23 cellular contexts compared by ENCODE assay signal in the genomic region with DNA sequence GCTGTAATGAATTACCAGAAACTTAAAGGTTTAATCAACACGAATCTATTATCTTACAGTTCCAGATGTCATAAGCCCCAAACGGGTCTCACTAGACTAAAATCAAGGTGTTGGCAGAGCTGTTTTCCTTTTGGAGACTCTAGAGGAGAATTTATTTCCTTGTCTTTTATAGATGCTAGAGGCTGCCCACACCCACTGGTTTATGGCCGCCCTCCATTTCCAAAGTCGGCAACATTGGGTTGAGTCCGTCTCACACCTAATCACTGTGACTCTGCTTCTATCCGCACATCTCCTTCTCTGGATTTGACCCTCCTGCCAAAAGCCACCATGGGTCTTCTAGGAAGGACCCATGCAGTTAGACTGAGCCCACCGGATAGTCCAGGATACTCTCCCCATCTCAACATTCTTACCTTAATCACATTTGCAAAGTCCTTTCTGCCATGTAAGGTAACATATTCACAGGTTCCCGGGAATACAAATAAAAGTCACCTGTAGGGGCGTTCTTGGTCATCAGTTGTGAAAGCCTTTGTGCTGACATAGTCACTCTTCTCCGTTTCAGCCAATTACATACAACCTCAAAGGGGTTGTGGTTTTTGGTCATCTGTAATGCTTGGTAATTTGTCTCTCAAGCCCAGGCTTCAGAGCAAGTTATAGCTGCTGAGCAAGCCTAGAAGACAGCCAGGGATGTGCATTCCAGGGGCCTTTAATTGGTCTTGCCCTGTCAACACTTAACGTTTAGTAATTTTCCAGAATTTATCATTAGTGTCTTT.
A peak's percentile ranks its signal among the peaks of the same experiment; 100 is the strongest.
DNase-seq lines count a peak whose midpoint lies in the region; ATAC-seq and TF ChIP-seq lines count a peak whose summit lies in the region.
"Had no signal": no experiment of that assay in that cellular context is flagged by ENCODE, and none has a peak within 500 bp of the region (broad histone marks: within the 10 kb centered on the region; RNA-seq: fewer than 3 reads in every experiment).

No MANE protein-coding gene starts in this region.

- in situ Hi-C loops in IMR-90 (cut with MboI; ENCODE audit: low sequenced_read_pairs): no loop called here

- H3K9me2 ChIP-seq in OCI-LY7 (ENCODE audit: insufficient read depth, low read length): no peaks in the 10 kb centered on the region

- H3K9ac ChIP-seq in IMR-90 (ENCODE audit: low read depth, low read length) (no peak overlapping the region), mesendoderm (ENCODE audit: low read length) (no peak overlapping the region)

- TF ChIP-seq POLR2A in IMR-90 (IDR thresholded peaks at IDR 0.05; ENCODE audit: low read depth, low read length): no peak

- TF ChIP-seq RAD21 in IMR-90 (IDR thresholded peaks at IDR 0.05; ENCODE audit: low read length): no peak

- H3K36me3 ChIP-seq in IMR-90 (ENCODE audit: control insufficient read depth, insufficient read depth, low read length) (peaks cover 45% of the 10 kb centered on the region), mesendoderm (ENCODE audit: control insufficient read depth, insufficient read depth, low read length) (no peaks in the 10 kb centered on the region), OCI-LY7 (ENCODE audit: insufficient read depth, low read length) (no peaks in the 10 kb centered on the region)
- H3K36me3 ChIP-seq: left lung, neutrophil, uterus had no signal

- H2AFZ ChIP-seq in IMR-90 (replicated peaks; ENCODE audit: low read length, poor library complexity): no peak overlapping the region
- H2AFZ ChIP-seq in OCI-LY7 (ENCODE audit: low read length): no peak overlapping the region

- 0 out of 2 replicates have a peak overlapping the region, but pooled peaks have one; percentile 8 for H3K14ac ChIP-seq in IMR-90 (replicated peaks; ENCODE audit: low read depth, low read length)

- H4K91ac ChIP-seq in IMR-90 (ENCODE audit: insufficient read depth, low read depth, low read length): no peak overlapping the region; the same call in none of the 2 replicates

- H4K5ac ChIP-seq in IMR-90 (ENCODE audit: low read depth, low read length) (peak overlapping the region; percentile 83), mesendoderm (ENCODE audit: low read length) (no peak overlapping the region)

- H3K9me3 ChIP-seq in IMR-90 (ENCODE audit: control insufficient read depth, insufficient read depth, low read length) (no peaks in the 10 kb centered on the region), OCI-LY7 (ENCODE audit: low read length) (no peaks in the 10 kb centered on the region)
- H3K9me3 ChIP-seq: left lung, neutrophil, spleen, uterus had no signal

- H3K27me3 ChIP-seq in IMR-90 (ENCODE audit: control insufficient read depth, insufficient read depth, low read length): no peaks in the 10 kb centered on the region
- no peaks in the 10 kb centered on the region for H3K27me3 ChIP-seq in mesendoderm (ENCODE audit: insufficient read depth, low read length, poor library complexity)
- H3K27me3 ChIP-seq: left lung, spleen, uterus had no signal

- peak overlapping the region; percentile 38; the same call in 1 of the 2 replicates for H2BK20ac ChIP-seq in IMR-90 (ENCODE audit: low read depth, low read length)

- DNase-seq in AG10803 (ENCODE audit: low read depth) (peak; percentile 96), IMR-90 (no peak), amniotic epithelial cell (ENCODE audit: low read depth) (peak; percentile 91), mesendoderm (peak; percentile 66), OCI-LY7 (ENCODE audit: low spot score) (no peak), NCI-H1048 (lab: John Stamatoyannopoulos, UW) (no peak)
- no peak for DNase-seq in central memory CD4-positive, alpha-beta T cell
- DNase-seq: activated CD8-positive, alpha-beta T cell treated with anti-CD3 and anti-CD28 coated beads, Interleukin-2, amount 10 ng/mL, durations not matched to agents 7 days and 5 days; activated naive CD4-positive, alpha-beta T cell treated with anti-CD3 and anti-CD28 coated beads, Interleukin-2, amount 50 U/mL, for 16 hours; activated T-cell treated with anti-CD3 and anti-CD28 coated beads, Interleukin-2, amount 50 U/mL, for 48 hours; KBM-7; left lung; NCI-H1105 treated with DMSO at 0.1 percent for 48 hours; NCI-H2081 treated with DMSO at 0.1 percent for 48 hours; NCI-H526 treated with DMSO at 0.1 percent for 48 hours; OCI-M1; spleen; stimulated activated CD8-positive, alpha-beta memory T cell treated with anti-CD3 and anti-CD28 coated beads, Interleukin-4, amount 100 ng/mL, for 48 hours; T-helper 9 cell; uterus had no signal

- H3K27ac ChIP-seq in IMR-90 (ENCODE audit: insufficient read depth, low read length) (peak overlapping the region; percentile 7; the same call in 1 of the 2 replicates), mesendoderm (ENCODE audit: low read depth, low read length) (no peak overlapping the region), OCI-LY7 (ENCODE audit: low read depth, low read length, poor library complexity, severe bottlenecking) (no peak overlapping the region)
- H3K27ac ChIP-seq: left lung, neutrophil, spleen had no signal

- no peak overlapping the region for H2AK9ac ChIP-seq in IMR-90 (replicated peaks; ENCODE audit: low read depth, low read length, poor library complexity)

- H3K9me1 ChIP-seq in IMR-90 (ENCODE audit: insufficient read depth, low read length): peaks cover 15% of the 10 kb centered on the region

- dilution Hi-C loops in IMR-90 (cut with HindIII; ENCODE audit: low sequenced_read_pairs, unreplicated experiment): no loop called here

- no peak overlapping the region for H2AK5ac ChIP-seq in IMR-90 (ENCODE audit: low read depth, low read length)
- no peak overlapping the region for H2AK5ac ChIP-seq in mesendoderm (ENCODE audit: low read length)

- CTCF ChIA-PET in IMR-90 (lab: Yijun Ruan, JAX): no interaction called here
- CTCF ChIA-PET in OCI-LY7 (lab: Charles Lee; ENCODE audit: unreplicated experiment): no interaction called here

- H3K18ac ChIP-seq in IMR-90 (ENCODE audit: low read depth, low read length) (peak overlapping the region; percentile 42; the same call in 1 of the 2 replicates), mesendoderm (ENCODE audit: low read length) (no peak overlapping the region)

- H3K4me2 ChIP-seq in IMR-90 (ENCODE audit: low read depth, low read length): no peak overlapping the region
- no peak overlapping the region for H3K4me2 ChIP-seq in mesendoderm (ENCODE audit: low read length)
- no peak overlapping the region for H3K4me2 ChIP-seq in OCI-LY7 (ENCODE audit: low read length)

- no peak overlapping the region for H2BK5ac ChIP-seq in IMR-90 (ENCODE audit: low read depth, low read length, poor library complexity, severe bottlenecking)
- no peak overlapping the region for H2BK5ac ChIP-seq in mesendoderm (ENCODE audit: low read length)

- 80% methylated on average over 2 of the region's 11 CpGs; no CpG with 5 or more reads in 1 of the 2 experiments for WGBS in IMR-90 (ENCODE audit: extremely low coverage in 2 of 2, insufficient read length in 1 of 2), 2 experiments
- no CpG with 5 or more reads among the region's 11 CpGs for WGBS in mesendoderm (ENCODE audit: extremely low coverage, insufficient coverage, low lambda C conversion rate)

- intact Hi-C loops in IMR-90 (cut with micrococcal nuclease) (no loop called here), OCI-LY7 (cut with micrococcal nuclease; ENCODE audit: unreplicated experiment) (no loop called here)

- POLR2A ChIA-PET in IMR-90 (lab: Charles Lee; ENCODE audit: unreplicated experiment) (no interaction called here), OCI-LY7 (lab: Charles Lee) (interaction anchor here (1.2 to 1.5 kb wide), 2 partner anchors 13 to 155 kb away, joined by 3 to 4 read pairs; no protein-coding TSS in a partner anchor)

- no peak overlapping the region for H4K8ac ChIP-seq in IMR-90 (ENCODE audit: low read depth in 2 of 2, low read length in 2 of 2)
- H4K8ac ChIP-seq in mesendoderm (ENCODE audit: low read depth, low read length): no peak overlapping the region

- no peak overlapping the region for H3K56ac ChIP-seq in IMR-90 (ENCODE audit: extremely low read depth, insufficient read depth, low read length)
- no peak overlapping the region for H3K56ac ChIP-seq in mesendoderm (ENCODE audit: low read length)

- H3K4me3 ChIP-seq in AG10803 (ENCODE audit: low read length): no peak overlapping the region
- H3K4me3 ChIP-seq in IMR-90 (ENCODE audit: insufficient read depth, low read depth, low read length): no peak overlapping the region
- no peak overlapping the region for H3K4me3 ChIP-seq in mesendoderm (ENCODE audit: low read length)
- H3K4me3 ChIP-seq in OCI-LY7 (ENCODE audit: low read depth, low read length, poor library complexity, severe bottlenecking): no peak overlapping the region
- H3K4me3 ChIP-seq: left lung, spleen, uterus had no signal

- H3K4ac ChIP-seq in IMR-90 (ENCODE audit: low read depth, low read length) (no peak overlapping the region), mesendoderm (ENCODE audit: low read depth, low read length) (no peak overlapping the region)

- ATAC-seq in IMR-90 (ENCODE audit: low read depth) (no peak), HG03159 (IDR thresholded peaks at IDR 0.05; ENCODE audit: unreplicated experiment) (no peak)
- ATAC-seq: activated CD4-positive, CD25-positive, alpha-beta regulatory T cell treated with anti-CD3 and anti-CD28 coated beads, Interleukin-2, amount 50 U/mL, for 24 hours; activated CD8-positive, alpha-beta T cell treated with anti-CD3 and anti-CD28 coated beads, Interleukin-2, amount 10 ng/mL, durations not matched to agents 7 days and 5 days; left lung had no signal

- H3K4me1 ChIP-seq in IMR-90 (ENCODE audit: control insufficient read depth, insufficient read depth, low read length): peaks cover 24% of the 10 kb centered on the region
- H3K4me1 ChIP-seq in mesendoderm (ENCODE audit: control insufficient read depth, low read depth, low read length): peaks cover 9% of the 10 kb centered on the region
- H3K4me1 ChIP-seq in OCI-LY7 (ENCODE audit: insufficient read depth, low read length, poor library complexity, severe bottlenecking): no peaks in the 10 kb centered on the region

- TF ChIP-seq CTCF in AG10803 (conservative IDR thresholded peaks at IDR 0.05; ENCODE audit: low read length) (peak; percentile 41), IMR-90 (conservative IDR thresholded peaks at IDR 0.05; ENCODE audit: low read depth, low read length) (no peak), OCI-LY7 (conservative IDR thresholded peaks at IDR 0.05; ENCODE audit: low read length) (no peak)

- BruUV-seq in IMR-90 (replicated peaks; lab: Mats Ljungman, UMichigan): no TSS peak
- no TSS peak for BruUV-seq in OCI-LY7 (replicated peaks; lab: Mats Ljungman, UMichigan)

- H3K79me2 ChIP-seq in mesendoderm (ENCODE audit: control insufficient read depth, insufficient read depth, low read length) (no peaks in the 10 kb centered on the region), OCI-LY7 (ENCODE audit: insufficient read depth, low read depth, low read length) (no peaks in the 10 kb centered on the region)

- H4K20me1 ChIP-seq in IMR-90 (ENCODE audit: insufficient read depth, low read length) (no peaks in the 10 kb centered on the region), OCI-LY7 (ENCODE audit: insufficient read depth, low read length) (no peaks in the 10 kb centered on the region)

- no peak overlapping the region for H3K23ac ChIP-seq in IMR-90 (ENCODE audit: low read depth, low read length)
- H3K23ac ChIP-seq in mesendoderm (ENCODE audit: low read length): no peak overlapping the region

- H3K79me1 ChIP-seq in IMR-90 (ENCODE audit: low read depth in 1 of 2, low read length in 2 of 2) (peaks cover 10 to 42% of the 10 kb centered on the region in 2 experiments), mesendoderm (ENCODE audit: low read length) (no peaks in the 10 kb centered on the region)

- H2BK120ac ChIP-seq in IMR-90 (ENCODE audit: low read depth, low read length) (no peak overlapping the region), mesendoderm (ENCODE audit: low read depth, low read length) (no peak overlapping the region)

- no peak overlapping the region for H2BK15ac ChIP-seq in IMR-90 (ENCODE audit: low read depth, low read length)
- no peak overlapping the region for H2BK15ac ChIP-seq in mesendoderm (replicated peaks; ENCODE audit: low read depth)

Comparison
In these comparisons a context has a peak if more than half of its experiments do, and no peak if none do; other contexts are left out.
1. DNase-seq: peak in AG10803 (single experiment), amniotic epithelial cell (single experiment) and mesendoderm (single experiment); none in IMR-90 (single experiment), OCI-LY7 (single experiment), central memory CD4-positive, alpha-beta T cell (single experiment) and NCI-H1048 (single experiment).